ENCODE assay signal across 13 cellular contexts in genomic region chrX:19874391-19875050, GRCh38. TPM values are rescaled to one million over a fixed set of nuclear protein-coding genes. Genes with fewer than 3 reads are reported as not detected.
DNase-seq lines count a peak whose midpoint lies in the region; ATAC-seq and TF ChIP-seq lines count a peak whose summit lies in the region.
"Had no signal": no experiment of that assay in that cellular context is flagged by ENCODE, and none has a peak within 500 bp of the region (broad histone marks: within the 10 kb centered on the region; RNA-seq: fewer than 3 reads in every experiment).

No MANE protein-coding gene starts in this region.

- no peak overlapping the region for H3K27ac ChIP-seq in body of pancreas
- H3K27ac ChIP-seq: GM23248, neural progenitor cell, right atrium auricular region, thyroid gland, WERI-Rb-1 had no signal

- no peaks in the 10 kb centered on the region for H3K9me3 Mint-ChIP-seq in activated naive CD4-positive, alpha-beta T cell treated with anti-CD3 and anti-CD28 coated beads, Interleukin-2, amount 10 ng/mL, durations not matched to agents 7 days and 5 days
- no peaks in the 10 kb centered on the region for H3K9me3 Mint-ChIP-seq in activated T-helper 2 cell treated with anti-CD3 and anti-CD28 coated beads, Interferon-gamma antibody, Interleukin-2, Interleukin-4, amounts not matched to agents 10 μg/mL and 5 μg/mL and 100 μg/mL, durations not matched to agents 14 hours and 24 hours and 36 hours
- H3K9me3 Mint-ChIP-seq in stimulated activated naive CD8-positive, alpha-beta T cell treated with anti-CD3 and anti-CD28 coated beads, Interleukin-15, amount 100 ng/mL, for 72 hours: no peaks in the 10 kb centered on the region

- H3K27me3 ChIP-seq in HAP-1 (ENCODE audit: low read depth) (no peaks in the 10 kb centered on the region), body of pancreas (no peaks in the 10 kb centered on the region)
- H3K27me3 ChIP-seq: neural progenitor cell, right atrium auricular region, thyroid gland had no signal

- no peak for ATAC-seq in stimulated activated naive CD8-positive, alpha-beta T cell treated with anti-CD3 and anti-CD28 coated beads, Interleukin-15, amount 100 ng/mL, for 72 hours
- no peak for ATAC-seq in left colon
- ATAC-seq in body of pancreas: no peak

- intact Hi-C loops in activated T-helper 2 cell treated with anti-CD3 and anti-CD28 coated beads, Interferon-gamma antibody, Interleukin-2, Interleukin-4, amounts not matched to agents 10 μg/mL and 5 μg/mL and 100 μg/mL, durations not matched to agents 14 hours and 24 hours and 36 hours (cut with micrococcal nuclease): loop anchor here (5.0 kb wide), 2 partner anchors 87 to 127 kb away; no protein-coding TSS in a partner anchor
- intact Hi-C loops in left colon (cut with DNase I, micrococcal nuclease): no loop called here
- intact Hi-C loops in body of pancreas (cut with DNase I): no loop called here

- TF ChIP-seq POLR2A in NB4 (IDR thresholded peaks at IDR 0.05; ENCODE audit: extremely low read depth, insufficient read length): no peak
- no peak for TF ChIP-seq POLR2A in body of pancreas (IDR thresholded peaks at IDR 0.05)

- H3K36me3 ChIP-seq in HAP-1 (replicated peaks) (no peaks in the 10 kb centered on the region), body of pancreas (replicated peaks in 1 of 2; ENCODE audit: insufficient read depth in 1 of 2, low read depth in 2 of 2) (no peaks in the 10 kb centered on the region)
- H3K36me3 ChIP-seq: neural progenitor cell, right atrium auricular region, thyroid gland, WERI-Rb-1 had no signal

- H3K4me1 ChIP-seq in HAP-1: no peaks in the 10 kb centered on the region
- no peaks in the 10 kb centered on the region for H3K4me1 ChIP-seq in body of pancreas
- H3K4me1 ChIP-seq: neural progenitor cell, right atrium auricular region, thyroid gland had no signal

- peaks cover 18% of the 10 kb centered on the region for H3K36me3 Mint-ChIP-seq in activated naive CD4-positive, alpha-beta T cell treated with anti-CD3 and anti-CD28 coated beads, Interleukin-2, amount 10 ng/mL, durations not matched to agents 7 days and 5 days
- peaks cover 8% of the 10 kb centered on the region for H3K36me3 Mint-ChIP-seq in activated T-helper 2 cell treated with anti-CD3 and anti-CD28 coated beads, Interferon-gamma antibody, Interleukin-2, Interleukin-4, amounts not matched to agents 10 μg/mL and 5 μg/mL and 100 μg/mL, durations not matched to agents 14 hours and 24 hours and 36 hours (ENCODE audit: low read depth)
- H3K36me3 Mint-ChIP-seq: neural progenitor cell had no signal

- 64 to 89% methylated on average over 6 to 7 of the region's 7 CpGs for WGBS in body of pancreas, 2 donors

- H3K4me3 ChIP-seq in NB4 (ENCODE audit: low read depth, low read length) (peak overlapping the region; percentile 21), HAP-1 (no peak overlapping the region), body of pancreas (no peak overlapping the region)
- H3K4me3 ChIP-seq: GM23248, neural progenitor cell, right atrium auricular region, thyroid gland had no signal

- H3K27me3 Mint-ChIP-seq in activated naive CD4-positive, alpha-beta T cell treated with anti-CD3 and anti-CD28 coated beads, Interleukin-2, amount 10 ng/mL, durations not matched to agents 7 days and 5 days: no peaks in the 10 kb centered on the region
- H3K27me3 Mint-ChIP-seq in activated T-helper 2 cell treated with anti-CD3 and anti-CD28 coated beads, Interferon-gamma antibody, Interleukin-2, Interleukin-4, amounts not matched to agents 10 μg/mL and 5 μg/mL and 100 μg/mL, durations not matched to agents 14 hours and 24 hours and 36 hours (ENCODE audit: low read depth): no peaks in the 10 kb centered on the region
- H3K27me3 Mint-ChIP-seq in stimulated activated naive CD8-positive, alpha-beta T cell treated with anti-CD3 and anti-CD28 coated beads, Interleukin-15, amount 100 ng/mL, for 72 hours: no peaks in the 10 kb centered on the region

- no peak for DNase-seq in activated naive CD4-positive, alpha-beta T cell treated with anti-CD3 and anti-CD28 coated beads, Interleukin-2, amount 10 ng/mL, durations not matched to agents 7 days and 5 days
- no peak for DNase-seq in activated naive CD4-positive, alpha-beta T cell treated with Interleukin-2 at 50 U/mL for 16 hours
- DNase-seq in NB4 (ENCODE audit: low read depth): peak; percentile 70
- DNase-seq in activated T-helper 2 cell treated with anti-CD3 and anti-CD28 coated beads, Interferon-gamma antibody, Interleukin-2, Interleukin-4, amounts not matched to agents 10 μg/mL and 5 μg/mL and 100 μg/mL, durations not matched to agents 14 hours and 24 hours and 36 hours (ENCODE audit: low spot score): no peak
- DNase-seq in stimulated activated naive CD8-positive, alpha-beta T cell treated with anti-CD3 and anti-CD28 coated beads, Interleukin-15, amount 100 ng/mL, for 72 hours: no peak
- DNase-seq in left colon: no peak
- no peak for DNase-seq in HAP-1 (ENCODE audit: low spot score in 2 of 2)
- DNase-seq in body of pancreas: no peak
- DNase-seq: thyroid gland, WERI-Rb-1 had no signal

- CTCF ChIA-PET in activated naive CD4-positive, alpha-beta T cell treated with anti-CD3 and anti-CD28 coated beads, Interleukin-2, amount 10 ng/mL, durations not matched to agents 7 days and 5 days (lab: Charles Lee): interaction anchor here (0.6 kb wide), 1 partner anchor 18 kb away, joined by 3 read pairs; no protein-coding TSS in a partner anchor

- H3K4me1 Mint-ChIP-seq in activated naive CD4-positive, alpha-beta T cell treated with anti-CD3 and anti-CD28 coated beads, Interleukin-2, amount 10 ng/mL, durations not matched to agents 7 days and 5 days: peaks cover 46% of the 10 kb centered on the region
- peaks cover 52% of the 10 kb centered on the region for H3K4me1 Mint-ChIP-seq in activated T-helper 2 cell treated with anti-CD3 and anti-CD28 coated beads, Interferon-gamma antibody, Interleukin-2, Interleukin-4, amounts not matched to agents 10 μg/mL and 5 μg/mL and 100 μg/mL, durations not matched to agents 14 hours and 24 hours and 36 hours (ENCODE audit: low read depth)
- H3K4me1 Mint-ChIP-seq in stimulated activated naive CD8-positive, alpha-beta T cell treated with anti-CD3 and anti-CD28 coated beads, Interleukin-15, amount 100 ng/mL, for 72 hours: peaks cover 81% of the 10 kb centered on the region
- H3K4me1 Mint-ChIP-seq: neural progenitor cell had no signal

- H3K9me3 ChIP-seq in HAP-1: peaks cover 3% of the 10 kb centered on the region; the same call in 1 of the 2 replicates
- H3K9me3 ChIP-seq in body of pancreas: no peaks in the 10 kb centered on the region
- H3K9me3 ChIP-seq: right atrium auricular region, thyroid gland had no signal

- in situ Hi-C loops in HAP-1 (cut with MboI; ENCODE audit: low sequenced_read_pairs): no loop called here

- TF ChIP-seq CTCF in NB4 (IDR thresholded peaks at IDR 0.05; ENCODE audit: low read depth, low read length): no peak
- TF ChIP-seq CTCF in body of pancreas (IDR thresholded peaks at IDR 0.05): no peak

- H3K27ac Mint-ChIP-seq in activated naive CD4-positive, alpha-beta T cell treated with anti-CD3 and anti-CD28 coated beads, Interleukin-2, amount 10 ng/mL, durations not matched to agents 7 days and 5 days: peak overlapping the region; percentile 33
- H3K27ac Mint-ChIP-seq in activated T-helper 2 cell treated with anti-CD3 and anti-CD28 coated beads, Interferon-gamma antibody, Interleukin-2, Interleukin-4, amounts not matched to agents 10 μg/mL and 5 μg/mL and 100 μg/mL, durations not matched to agents 14 hours and 24 hours and 36 hours: peak overlapping the region; percentile 61
- H3K27ac Mint-ChIP-seq in stimulated activated naive CD8-positive, alpha-beta T cell treated with anti-CD3 and anti-CD28 coated beads, Interleukin-15, amount 100 ng/mL, for 72 hours: peak overlapping the region; percentile 46 to 69
- H3K27ac Mint-ChIP-seq: neural progenitor cell had no signal

- no peak overlapping the region for H3K4me3 Mint-ChIP-seq in activated naive CD4-positive, alpha-beta T cell treated with anti-CD3 and anti-CD28 coated beads, Interleukin-2, amount 10 ng/mL, durations not matched to agents 7 days and 5 days
- H3K4me3 Mint-ChIP-seq in activated T-helper 2 cell treated with anti-CD3 and anti-CD28 coated beads, Interferon-gamma antibody, Interleukin-2, Interleukin-4, amounts not matched to agents 10 μg/mL and 5 μg/mL and 100 μg/mL, durations not matched to agents 14 hours and 24 hours and 36 hours (ENCODE audit: low read depth): peak overlapping the region; percentile 42
- H3K4me3 Mint-ChIP-seq in stimulated activated naive CD8-positive, alpha-beta T cell treated with anti-CD3 and anti-CD28 coated beads, Interleukin-15, amount 100 ng/mL, for 72 hours: peak overlapping the region; percentile 51 to 56
- H3K4me3 Mint-ChIP-seq: neural progenitor cell had no signal

RNA-seq across cellular contexts. Expression of gene SH3KBP1, which starts 12.9 kb away (rescaled TPM):
- total RNA-seq in activated T-helper 2 cell treated with anti-CD3 and anti-CD28 coated beads, Interferon-gamma antibody, Interleukin-2, Interleukin-4, amounts not matched to agents 10 μg/mL and 5 μg/mL and 100 μg/mL, durations not matched to agents 14 hours and 24 hours and 36 hours: 61.6 and 67.9 TPM in 2 replicates
- total RNA-seq in left colon: 10 to 100 TPM; 54.6 to 95.7 TPM
- total RNA-seq in body of pancreas: 10 to 100 TPM in 1 of 2 donors, 1 to 10 TPM in 1; 4.7 to 11.2 TPM
